Comparison of ENCODE assay signal across 28 cellular contexts in genomic region chr6:154292066-154292465, GRCh38.
DNase-seq lines count a peak whose midpoint lies in the region; ATAC-seq and TF ChIP-seq lines count a peak whose summit lies in the region.
"Had no signal": no experiment of that assay in that cellular context is flagged by ENCODE, and none has a peak within 500 bp of the region (broad histone marks: within the 10 kb centered on the region; RNA-seq: fewer than 3 reads in every experiment).

No MANE protein-coding gene starts in this region.

- H3K9me3 ChIP-seq in SJSA1 (replicated peaks): no peaks in the 10 kb centered on the region
- H3K9me3 ChIP-seq in thyroid gland: no peaks in the 10 kb centered on the region
- H3K9me3 ChIP-seq in breast epithelium: peaks cover 0 to 4% of the 10 kb centered on the region in 2 donors
- H3K9me3 ChIP-seq: BLaER1, body of pancreas, HAP-1, prostate gland, sigmoid colon, tibial nerve had no signal

- H3K4me1 ChIP-seq in SJSA1 (replicated peaks) (peaks cover 36% of the 10 kb centered on the region), foreskin keratinocyte (peaks cover 16% of the 10 kb centered on the region), thyroid gland (peaks cover 44 to 45% of the 10 kb centered on the region in 2 donors), breast epithelium (no peaks in the 10 kb centered on the region)
- H3K4me1 ChIP-seq: BLaER1, body of pancreas, HAP-1, prostate gland had no signal

- H3K36me3 Mint-ChIP-seq in HFFc6 (ENCODE audit: low read depth): no peaks in the 10 kb centered on the region
- H3K36me3 Mint-ChIP-seq: naive B cell had no signal

- H3K27ac ChIP-seq in SJSA1 (peak overlapping the region; percentile 87), foreskin keratinocyte (no peak overlapping the region), thyroid gland (peak overlapping the region; percentile 33 to 96 (median 95)), breast epithelium (no peak overlapping the region)
- H3K27ac ChIP-seq: BLaER1, body of pancreas, prostate gland, RWPE1, sigmoid colon, tibial nerve had no signal

- H3K27me3 Mint-ChIP-seq in HFFc6 (ENCODE audit: insufficient read depth): peaks cover 2% of the 10 kb centered on the region

- no peak overlapping the region for H3K4me3 ChIP-seq in SJSA1
- H3K4me3 ChIP-seq in thyroid gland (replicated peaks in 1 of 3): no peak overlapping the region
- no peak overlapping the region for H3K4me3 ChIP-seq in breast epithelium
- H3K4me3 ChIP-seq: BLaER1, body of pancreas, HAP-1, prostate gland, sigmoid colon, tibial nerve had no signal

- H3K9me3 Mint-ChIP-seq in HFFc6: no peaks in the 10 kb centered on the region

- H3K36me3 ChIP-seq in SJSA1 (no peaks in the 10 kb centered on the region), thyroid gland (no peaks in the 10 kb centered on the region), breast epithelium (no peaks in the 10 kb centered on the region)
- H3K36me3 ChIP-seq: BLaER1, HAP-1, prostate gland, sigmoid colon, tibial nerve had no signal

- H3K27ac Mint-ChIP-seq in HFFc6: peak overlapping the region; percentile 85; the same call in 1 of the 2 replicates
- H3K27ac Mint-ChIP-seq: naive B cell had no signal

- TF ChIP-seq CTCF in HFFc6 (IDR thresholded peaks at IDR 0.05): no peak
- TF ChIP-seq CTCF in foreskin keratinocyte (conservative IDR thresholded peaks at IDR 0.05): no peak
- no peak for TF ChIP-seq CTCF in thyroid gland (IDR thresholded peaks at IDR 0.05)
- no peak for TF ChIP-seq CTCF in breast epithelium (IDR thresholded peaks at IDR 0.05)

- no peaks in the 10 kb centered on the region for H3K27me3 ChIP-seq in SJSA1 (replicated peaks)
- no peaks in the 10 kb centered on the region for H3K27me3 ChIP-seq in foreskin keratinocyte
- H3K27me3 ChIP-seq in thyroid gland: no peaks in the 10 kb centered on the region
- H3K27me3 ChIP-seq in breast epithelium: no peaks in the 10 kb centered on the region
- H3K27me3 ChIP-seq: BLaER1, body of pancreas, sigmoid colon, tibial nerve had no signal

- H3K4me1 Mint-ChIP-seq in HFFc6 (ENCODE audit: low read depth): peaks cover 44% of the 10 kb centered on the region
- H3K4me1 Mint-ChIP-seq: naive B cell had no signal

- intact Hi-C loops in thyroid gland (cut with DNase I) (no loop called here), breast epithelium (cut with DNase I; ENCODE audit: low total_unique reads) (no loop called here)

- ATAC-seq in foreskin keratinocyte (peak; percentile 18), HG03097 (IDR thresholded peaks at IDR 0.05; ENCODE audit: low FRiP score, unreplicated experiment) (no peak)
- ATAC-seq: activated CD4-positive, CD25-positive, alpha-beta regulatory T cell treated with anti-CD3 and anti-CD28 coated beads, Interleukin-2, amount 50 U/mL, for 24 hours; body of pancreas; left ventricle myocardium superior had no signal

- DNase-seq in HFFc6 (no peak), SJSA1 (ENCODE audit: low read depth in 1 of 2, low spot score in 2 of 2) (no peak), foreskin keratinocyte (peak; percentile 57 to 64), thyroid gland (no peak), breast epithelium (ENCODE audit: low spot score in 2 of 2) (no peak), HUDEP-2 (lab: John Stamatoyannopoulos, UW; ENCODE audit: unreplicated experiment in 76 of 76) (no peak)
- DNase-seq: activated CD4-positive, alpha-beta T cell treated with anti-CD3 and anti-CD28 coated beads, Interleukin-2, amount 50 U/mL, for 48 hours; activated naive CD4-positive, alpha-beta T cell treated with Interleukin-2 at 50 U/mL for 16 hours; body of pancreas; DMS53; head of caudate nucleus; left ventricle myocardium superior; midbrain; naive B cell; NCI-H1048; NCI-H1694; NCI-H446 treated with DMSO at 0.1 percent for 48 hours; NCI-H82; sigmoid colon; stimulated activated CD4-positive, alpha-beta T cell treated with anti-CD3 and anti-CD28 coated beads, Interleukin-4, amount 100 ng/mL, for 1 hour; T-helper 2 cell had no signal

- TF ChIP-seq POLR2A in thyroid gland (IDR thresholded peaks at IDR 0.05) (no peak), breast epithelium (IDR thresholded peaks at IDR 0.05) (no peak)

- H3K4me3 Mint-ChIP-seq in HFFc6: peak overlapping the region; percentile 79; the same call in 1 of the 2 replicates
- H3K4me3 Mint-ChIP-seq: naive B cell had no signal

- WGBS in thyroid gland, 2 donors: 65 to 82% methylated on average over 3 of the region's 3 CpGs

Comparison
In these comparisons a context has a peak if more than half of its experiments do, and no peak if none do; other contexts are left out.
1. DNase-seq: peak in foreskin keratinocyte (2 of 2); none in HFFc6 (single experiment), SJSA1 (0 of 2), thyroid gland (0 of 2), breast epithelium (0 of 2) and HUDEP-2 (0 of 76).
2. H3K27ac ChIP-seq: peak in SJSA1 (single experiment) and thyroid gland (3 of 3); none in foreskin keratinocyte (single experiment) and breast epithelium (0 of 2).